10 cellular contexts compared by ENCODE assay signal in the genomic region with DNA sequence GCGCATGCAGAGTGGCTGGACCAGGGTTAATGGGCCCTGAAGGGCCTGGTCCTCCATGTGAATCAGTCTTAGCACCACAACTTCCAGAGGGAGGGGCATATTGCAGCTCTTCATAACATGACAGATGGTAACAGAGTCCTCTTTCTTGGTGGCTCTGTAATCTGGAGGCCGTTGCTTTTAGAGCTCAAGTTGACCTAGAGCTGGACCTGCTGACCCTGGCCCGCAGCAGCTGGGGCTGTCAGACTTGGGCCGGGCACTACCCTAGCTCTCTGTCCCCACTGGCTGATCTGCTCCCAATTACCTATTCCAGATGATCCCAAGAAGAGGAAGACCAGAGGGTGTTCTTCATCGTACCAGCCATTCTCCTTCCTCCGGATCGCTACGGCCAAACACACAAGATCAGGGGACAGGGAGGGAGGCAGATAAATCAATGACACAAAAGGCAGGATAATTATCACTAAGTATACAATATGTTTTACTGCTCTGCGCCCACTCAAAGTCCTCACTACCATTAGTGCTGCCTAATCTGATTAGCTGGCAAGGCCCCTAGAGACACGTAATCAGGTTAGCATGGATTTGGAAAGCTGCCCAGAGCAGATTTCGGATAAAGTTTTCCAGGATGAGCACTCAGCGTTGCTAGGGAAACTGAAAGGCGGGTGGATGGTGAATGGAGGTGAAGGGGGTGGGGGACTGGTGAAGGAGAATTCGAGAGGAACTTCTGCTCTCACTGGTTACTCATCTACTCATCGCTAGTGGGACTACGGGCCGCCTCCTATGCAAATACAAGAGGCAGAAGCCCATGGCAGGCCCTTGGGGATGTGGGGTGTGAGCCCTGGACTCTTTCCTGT.
DNase-seq lines count a peak whose midpoint lies in the region; FAIRE-seq lines count a peak whose summit lies in the region.
"Had no signal": no experiment of that assay in that cellular context is flagged by ENCODE, and none has a peak within 500 bp of the region (broad histone marks: within the 10 kb centered on the region; RNA-seq: fewer than 3 reads in every experiment).

No MANE protein-coding gene starts in this region.

- no peak overlapping the region for H3K4me3 Mint-ChIP-seq in activated CD4-positive, alpha-beta memory T cell treated with anti-CD3 and anti-CD28 coated beads for 36 hours
- H3K4me3 Mint-ChIP-seq: activated CD8-positive, alpha-beta T cell treated with anti-CD3 and anti-CD28 coated beads for 36 hours had no signal

- CTCF ChIA-PET in activated CD4-positive, alpha-beta memory T cell treated with anti-CD3 and anti-CD28 coated beads for 36 hours (lab: Charles Lee): no interaction called here

- DNase-seq in COLO668 (lab: John Stamatoyannopoulos, UW; ENCODE audit: unreplicated experiment) (peak; percentile 15), M059J (ENCODE audit: low read depth) (peak; percentile 96), SK-N-MC (ENCODE audit: low read depth, low spot score) (peak; percentile 91), Kasumi-1 (lab: John Stamatoyannopoulos, UW) (no peak), midbrain (lab: John Stamatoyannopoulos, UW) (no peak), CD1c-positive myeloid dendritic cell (ENCODE audit: extremely low spot score) (no peak)
- no peak for DNase-seq in activated CD4-positive, alpha-beta memory T cell treated with anti-CD3 and anti-CD28 coated beads for 36 hours
- DNase-seq: activated CD8-positive, alpha-beta T cell treated with anti-CD3 and anti-CD28 coated beads for 36 hours; GDM1 had no signal

- POLR2A ChIA-PET in activated CD4-positive, alpha-beta memory T cell treated with anti-CD3 and anti-CD28 coated beads for 36 hours (lab: Charles Lee): no interaction called here

- H3K9me3 ChIP-seq in SK-N-MC (ENCODE audit: low read depth, low read length): no peaks in the 10 kb centered on the region

- no peaks in the 10 kb centered on the region for H3K4me1 Mint-ChIP-seq in activated CD4-positive, alpha-beta memory T cell treated with anti-CD3 and anti-CD28 coated beads for 36 hours (ENCODE audit: low read depth)

- peaks cover 3% of the 10 kb centered on the region for H3K36me3 Mint-ChIP-seq in activated CD4-positive, alpha-beta memory T cell treated with anti-CD3 and anti-CD28 coated beads for 36 hours

- no peak overlapping the region for H3K27ac ChIP-seq in SK-N-MC

- no peak overlapping the region for H3K4me3 ChIP-seq in SK-N-MC

- no peaks in the 10 kb centered on the region for H3K9me3 Mint-ChIP-seq in activated CD4-positive, alpha-beta memory T cell treated with anti-CD3 and anti-CD28 coated beads for 36 hours
- H3K9me3 Mint-ChIP-seq: activated CD8-positive, alpha-beta T cell treated with anti-CD3 and anti-CD28 coated beads for 36 hours had no signal

- FAIRE-seq in islet of Langerhans (lab: Jason Lieb, UNC): peak; percentile 90

- no peaks in the 10 kb centered on the region for H3K27me3 Mint-ChIP-seq in activated CD4-positive, alpha-beta memory T cell treated with anti-CD3 and anti-CD28 coated beads for 36 hours
- H3K27me3 Mint-ChIP-seq: activated CD8-positive, alpha-beta T cell treated with anti-CD3 and anti-CD28 coated beads for 36 hours had no signal

- no peak overlapping the region for H3K9ac ChIP-seq in SK-N-MC (ENCODE audit: insufficient read length)

- peaks cover 10% of the 10 kb centered on the region for H3K36me3 ChIP-seq in SK-N-MC (ENCODE audit: insufficient read depth, low read length)

- intact Hi-C loops in activated CD4-positive, alpha-beta memory T cell treated with anti-CD3 and anti-CD28 coated beads for 36 hours (cut with micrococcal nuclease): no loop called here

- H3K27ac Mint-ChIP-seq in activated CD4-positive, alpha-beta memory T cell treated with anti-CD3 and anti-CD28 coated beads for 36 hours: no peak overlapping the region
- H3K27ac Mint-ChIP-seq: activated CD8-positive, alpha-beta T cell treated with anti-CD3 and anti-CD28 coated beads for 36 hours had no signal

Comparison
In these comparisons a context has a peak if more than half of its experiments do, and no peak if none do; other contexts are left out.
1. DNase-seq: peak in COLO668 (single experiment), M059J (single experiment) and SK-N-MC (single experiment); none in Kasumi-1 (0 of 2), activated CD4-positive, alpha-beta memory T cell treated with anti-CD3 and anti-CD28 coated beads for 36 hours (single experiment), midbrain (single experiment) and CD1c-positive myeloid dendritic cell (single experiment).